8 cellular contexts compared by ENCODE assay signal in the genomic region with DNA sequence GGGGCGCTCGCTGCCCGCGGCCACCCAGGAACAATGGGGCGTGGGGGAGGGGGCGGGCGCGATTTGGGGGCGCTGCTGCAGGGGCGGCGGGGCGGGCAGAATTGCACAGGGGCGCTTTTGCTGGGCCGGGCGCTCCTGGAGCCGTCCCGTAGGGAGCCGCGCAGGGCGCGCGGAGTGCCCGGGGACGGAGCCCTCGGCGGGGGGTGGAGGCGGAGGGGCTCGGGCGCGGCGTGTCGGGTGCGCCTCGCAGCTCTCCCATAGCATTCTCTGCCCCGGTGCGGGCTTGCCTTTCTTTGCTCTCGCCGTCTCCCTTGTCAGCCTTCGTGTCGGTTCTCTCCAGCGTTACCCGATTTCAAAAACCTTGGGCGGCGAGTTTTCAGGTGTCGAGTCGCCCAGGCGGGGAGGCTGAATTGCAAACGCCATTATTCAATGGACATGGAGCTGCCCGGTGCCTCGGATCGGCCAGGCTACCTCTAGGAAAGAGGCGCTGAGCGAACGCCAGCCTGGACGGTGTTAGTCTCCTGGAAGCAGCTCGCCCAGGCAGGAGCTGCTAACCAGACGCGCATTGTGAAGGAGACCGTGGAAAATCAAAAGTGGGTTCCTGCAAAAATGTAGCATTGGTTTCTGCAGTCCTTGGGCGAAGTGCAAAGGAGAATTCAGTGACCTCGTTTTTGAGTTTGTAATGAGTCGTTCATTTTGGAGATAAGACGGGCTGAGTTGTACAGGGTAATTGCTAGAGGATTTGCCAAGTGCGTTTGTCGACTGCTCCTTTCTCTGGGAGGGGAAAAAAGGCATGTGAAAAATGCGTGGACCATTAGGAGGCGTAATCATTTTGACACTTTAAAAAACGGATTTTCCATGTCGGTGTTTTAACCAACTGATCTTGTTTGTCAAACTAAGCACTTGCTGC. TPM values are rescaled to one million over a fixed set of nuclear protein-coding genes. Genes with fewer than 3 reads are reported as not detected.
DNase-seq lines count a peak whose midpoint lies in the region; ATAC-seq and TF ChIP-seq lines count a peak whose summit lies in the region.

No MANE protein-coding gene starts in this region.

- CTCF ChIA-PET in PC-3 (lab: Charles Lee), result interaction anchor here (0.7 kb wide), 1 partner anchor 41 kb away, joined by 4 read pairs; no protein-coding TSS in a partner anchor

- DNase-seq in NCI-H1092 treated with DMSO at 0.1 percent for 48 hours (lab: John Stamatoyannopoulos, UW), result peak; percentile 52
- no peak for DNase-seq in NCI-H1092 (lab: John Stamatoyannopoulos, UW)
- DNase-seq in PC-3, result peak; percentile 38
- DNase-seq in activated naive CD8-positive, alpha-beta T cell treated with anti-CD3 and anti-CD28 coated beads, Interleukin-2, amount 50 U/mL, for 24 hours, result peak; percentile 19
- DNase-seq in left ventricle myocardium inferior, result no peak
- peak in 8 of 10 donors; percentile 30 to 93 (median 50) for DNase-seq in posterior cingulate gyrus
- DNase-seq in NOMO-1 treated with DMSO at 0.1 percent for 48 hours (lab: John Stamatoyannopoulos, UW; ENCODE audit: unreplicated experiment), result no peak

- peak overlapping the region; percentile 12; the same call in 1 of the 2 replicates for H3K9ac ChIP-seq in PC-3 (ENCODE audit: low read length)

- H3K27ac ChIP-seq in PC-3 (ENCODE audit: low read length) (no peak overlapping the region), left ventricle myocardium inferior (replicated peaks) (peak overlapping the region; percentile 94)

- peaks cover 18% of the 10 kb centered on the region for H3K4me1 Mint-ChIP-seq in activated naive CD8-positive, alpha-beta T cell treated with anti-CD3 and anti-CD28 coated beads, Interleukin-2, amount 50 U/mL, for 24 hours

- H3K27me3 ChIP-seq in PC-3 (ENCODE audit: low read length), result peaks cover 15% of the 10 kb centered on the region
- peaks cover 50% of the 10 kb centered on the region for H3K27me3 ChIP-seq in left ventricle myocardium inferior (ENCODE audit: low read depth)

- H3K36me3 ChIP-seq in PC-3 (ENCODE audit: low read depth, low read length) (no peaks in the 10 kb centered on the region), left ventricle myocardium inferior (no peaks in the 10 kb centered on the region)

- TF ChIP-seq CTCF in PC-3 (conservative IDR thresholded peaks at IDR 0.05; ENCODE audit: low read depth, low read length) (peak; percentile 37), left ventricle myocardium inferior (IDR thresholded peaks at IDR 0.05; ENCODE audit: borderline replicate concordance) (no peak)

- no peaks in the 10 kb centered on the region for H4K20me1 ChIP-seq in PC-3 (ENCODE audit: low read length)

- H3K27ac Mint-ChIP-seq in activated naive CD8-positive, alpha-beta T cell treated with anti-CD3 and anti-CD28 coated beads, Interleukin-2, amount 50 U/mL, for 24 hours, result no peak overlapping the region

- H3K4me3 Mint-ChIP-seq in activated naive CD8-positive, alpha-beta T cell treated with anti-CD3 and anti-CD28 coated beads, Interleukin-2, amount 50 U/mL, for 24 hours, result peak overlapping the region; percentile 80

- H3K9me3 ChIP-seq in PC-3 (ENCODE audit: low read length), result no peaks in the 10 kb centered on the region
- no peaks in the 10 kb centered on the region for H3K9me3 ChIP-seq in left ventricle myocardium inferior (replicated peaks)

- no peaks in the 10 kb centered on the region for H3F3A ChIP-seq in PC-3 (ENCODE audit: low read length, unreplicated experiment)

- peak overlapping the region; percentile 64 for H2AFZ ChIP-seq in PC-3 (ENCODE audit: low read length)

- H3K79me2 ChIP-seq in PC-3 (ENCODE audit: low read length), result 0 out of 2 replicates have a peak, but pooled peaks cover 4% of the 10 kb centered on the region

- ATAC-seq in HG03045 (IDR thresholded peaks at IDR 0.05; ENCODE audit: unreplicated experiment) (peak; percentile 23), PC-3 (peak; percentile 48)
- peak; percentile 16 for ATAC-seq in activated naive CD8-positive, alpha-beta T cell treated with anti-CD3 and anti-CD28 coated beads, Interleukin-2, amount 50 U/mL, for 24 hours

- peaks cover 4% of the 10 kb centered on the region; the same call in 1 of the 2 replicates for H3K4me1 ChIP-seq in PC-3 (ENCODE audit: insufficient read depth, low read length)
- peaks cover 45% of the 10 kb centered on the region for H3K4me1 ChIP-seq in left ventricle myocardium inferior

- H3K9me2 ChIP-seq in PC-3 (replicated peaks; ENCODE audit: low read length), result no peaks in the 10 kb centered on the region

- peaks cover 43% of the 10 kb centered on the region for H3K27me3 Mint-ChIP-seq in activated naive CD8-positive, alpha-beta T cell treated with anti-CD3 and anti-CD28 coated beads, Interleukin-2, amount 50 U/mL, for 24 hours

- H3K36me3 Mint-ChIP-seq in activated naive CD8-positive, alpha-beta T cell treated with anti-CD3 and anti-CD28 coated beads, Interleukin-2, amount 50 U/mL, for 24 hours (ENCODE audit: low read depth), result no peaks in the 10 kb centered on the region

- intact Hi-C loops in PC-3 (cut with micrococcal nuclease) (no loop called here), left ventricle myocardium inferior (cut with micrococcal nuclease) (no loop called here), posterior cingulate gyrus (cut with DNase I) (loop anchor here (5.0 to 10.0 kb wide), 3 partner anchors 59 to 126 kb away; no protein-coding TSS in a partner anchor)

- POLR2A ChIA-PET in PC-3 (lab: Charles Lee; ENCODE audit: unreplicated experiment), result interaction anchor here (0.6 kb wide), 1 partner anchor 61 kb away, joined by 4 read pairs; no protein-coding TSS in a partner anchor

- no peaks in the 10 kb centered on the region for H3K9me3 Mint-ChIP-seq in activated naive CD8-positive, alpha-beta T cell treated with anti-CD3 and anti-CD28 coated beads, Interleukin-2, amount 50 U/mL, for 24 hours

- peak overlapping the region; percentile 75 for H3K4me3 ChIP-seq in PC-3 (ENCODE audit: low read length)
- H3K4me3 ChIP-seq in left ventricle myocardium inferior, result peak overlapping the region; percentile 81

- BruUV-seq in PC-3 (replicated peaks; lab: Mats Ljungman, UMichigan), result no TSS peak

- peak overlapping the region; percentile 86 for H3K4me2 ChIP-seq in PC-3 (ENCODE audit: low read length)

RNA-seq across cellular contexts. Expression of a gene that starts 0.6 kb away (rescaled TPM):
- 11.2 and 11.5 TPM in 2 replicates for total RNA-seq in PC-3 (2014; rRNA removed)
- 24.5 TPM for total RNA-seq in left ventricle myocardium inferior

Comparison
In these comparisons a context has a peak if more than half of its experiments do, and no peak if none do; other contexts are left out.
1. DNase-seq: peak in NCI-H1092 treated with DMSO at 0.1 percent for 48 hours (single experiment), PC-3 (single experiment), activated naive CD8-positive, alpha-beta T cell treated with anti-CD3 and anti-CD28 coated beads, Interleukin-2, amount 50 U/mL, for 24 hours (single experiment) and posterior cingulate gyrus (8 of 10); none in NCI-H1092 (single experiment), left ventricle myocardium inferior (single experiment) and NOMO-1 treated with DMSO at 0.1 percent for 48 hours (single experiment).
2. Peak in every context shown above with its lines, with median percentiles within 50 percentile points of each other: ATAC-seq.